ENCODE assay signal across 29 cellular contexts in genomic region chr11:129264114-129264513, GRCh38.
DNase-seq lines count a peak whose midpoint lies in the region; ATAC-seq, FAIRE-seq and TF ChIP-seq lines count a peak whose summit lies in the region.
"Had no signal": no experiment of that assay in that cellular context is flagged by ENCODE, and none has a peak within 500 bp of the region (broad histone marks: within the 10 kb centered on the region; RNA-seq: fewer than 3 reads in every experiment).

No MANE protein-coding gene starts in this region.

- H3K27ac ChIP-seq in breast epithelium (no peak overlapping the region), IMR-90 (ENCODE audit: insufficient read depth, low read length) (no peak overlapping the region), K562 (ENCODE audit: extremely low read depth, low read depth, low read length) (no peak overlapping the region), GM23338 (ENCODE audit: low read depth) (no peak overlapping the region)
- H3K27ac ChIP-seq: BLaER1 had no signal

- no peak overlapping the region for H2BK15ac ChIP-seq in IMR-90 (ENCODE audit: low read depth, low read length)

- no peak overlapping the region for H4K8ac ChIP-seq in IMR-90 (ENCODE audit: low read depth in 2 of 2, low read length in 2 of 2)

- H3K27me3 ChIP-seq in breast epithelium (no peaks in the 10 kb centered on the region), IMR-90 (ENCODE audit: control insufficient read depth, insufficient read depth, low read length) (no peaks in the 10 kb centered on the region), K562 (ENCODE audit: control insufficient read depth in 2 of 2, insufficient read depth in 2 of 2, low read length in 2 of 2) (no peaks in the 10 kb centered on the region), GM23338 (ENCODE audit: insufficient read depth) (no peaks in the 10 kb centered on the region)
- H3K27me3 ChIP-seq: BE2C, BLaER1 had no signal

- no peak overlapping the region for H2BK20ac ChIP-seq in IMR-90 (ENCODE audit: low read depth, low read length)

- H3K36me3 ChIP-seq in breast epithelium (no peaks in the 10 kb centered on the region), IMR-90 (ENCODE audit: control insufficient read depth, insufficient read depth, low read length) (no peaks in the 10 kb centered on the region; the same call in 1 of the 2 replicates), K562 (ENCODE audit: control insufficient read depth, insufficient read depth, low read length) (no peaks in the 10 kb centered on the region), GM23338 (ENCODE audit: insufficient read depth) (no peaks in the 10 kb centered on the region)
- H3K36me3 ChIP-seq: BE2C had no signal

- no peak overlapping the region for H4K91ac ChIP-seq in IMR-90 (ENCODE audit: insufficient read depth, low read depth, low read length)

- CTCF ChIA-PET in MCF 10A (lab: Yijun Ruan, JAX): interaction anchor here (0.7 kb wide), 1 partner anchor 68 kb away, joined by 4 read pairs; no protein-coding TSS in a partner anchor
- CTCF ChIA-PET in IMR-90 (lab: Yijun Ruan, JAX): no interaction called here
- CTCF ChIA-PET in K562 (lab: Yijun Ruan, JAX; ENCODE audit: low intra/inter-chr PET ratio): no interaction called here

- no peaks in the 10 kb centered on the region for H3K9me2 ChIP-seq in GM23338 (ENCODE audit: insufficient read depth)

- H3K4me3 Mint-ChIP-seq in MCF 10A (ENCODE audit: unreplicated experiment): no peak overlapping the region
- no peak overlapping the region for H3K4me3 Mint-ChIP-seq in GM23338
- no peak overlapping the region for H3K4me3 Mint-ChIP-seq in HFFc6
- H3K4me3 Mint-ChIP-seq: CD14-positive monocyte; CD4-positive, alpha-beta memory T cell; CD4-positive, CD25-positive, alpha-beta regulatory T cell; CD8-positive, alpha-beta memory T cell had no signal

- H3K14ac ChIP-seq in IMR-90 (replicated peaks; ENCODE audit: low read depth, low read length): no peak overlapping the region

- H3K36me3 Mint-ChIP-seq in MCF 10A (ENCODE audit: insufficient read depth, unreplicated experiment) (peaks cover 6% of the 10 kb centered on the region), GM23338 (ENCODE audit: low read depth) (no peaks in the 10 kb centered on the region), HFFc6 (ENCODE audit: low read depth) (no peaks in the 10 kb centered on the region)
- H3K36me3 Mint-ChIP-seq: CD4-positive, alpha-beta memory T cell; CD4-positive, CD25-positive, alpha-beta regulatory T cell; CD8-positive, alpha-beta memory T cell had no signal

- no peaks in the 10 kb centered on the region for H3K9me1 ChIP-seq in IMR-90 (ENCODE audit: insufficient read depth, low read length)
- no peaks in the 10 kb centered on the region for H3K9me1 ChIP-seq in K562 (ENCODE audit: control insufficient read depth, insufficient read depth, low read length)

- H3K9ac ChIP-seq in IMR-90 (ENCODE audit: low read depth, low read length): no peak overlapping the region
- no peak overlapping the region for H3K9ac ChIP-seq in K562 (ENCODE audit: insufficient read depth in 1 of 2, low read depth in 2 of 2, low read length in 2 of 2)
- H3K9ac ChIP-seq: BLaER1 had no signal

- no peak for TF ChIP-seq EP300 in Ishikawa (IDR thresholded peaks at IDR 0.05; ENCODE audit: borderline replicate concordance)
- no peak for TF ChIP-seq EP300 in K562 (IDR thresholded peaks at IDR 0.05; ENCODE audit: low read length)

- H3K4me2 ChIP-seq in IMR-90 (ENCODE audit: low read depth, low read length) (no peak overlapping the region), K562 (ENCODE audit: insufficient read depth, low read length) (no peak overlapping the region), GM23338 (no peak overlapping the region)
- H3K4me2 ChIP-seq: BLaER1 had no signal

- no peaks in the 10 kb centered on the region for H3K4me1 ChIP-seq in breast epithelium
- peaks cover 2% of the 10 kb centered on the region; the same call in 1 of the 2 replicates for H3K4me1 ChIP-seq in IMR-90 (ENCODE audit: control insufficient read depth, insufficient read depth, low read length)
- no peaks in the 10 kb centered on the region for H3K4me1 ChIP-seq in K562 (replicated peaks in 1 of 2; ENCODE audit: control insufficient read depth in 2 of 2, insufficient read depth in 2 of 2, low read length in 2 of 2)
- H3K4me1 ChIP-seq in GM23338 (ENCODE audit: insufficient read depth): peaks cover 37% of the 10 kb centered on the region
- H3K4me1 ChIP-seq: BE2C had no signal

- dilution Hi-C loops in IMR-90 (cut with HindIII; ENCODE audit: low sequenced_read_pairs, unreplicated experiment): no loop called here

- H3K18ac ChIP-seq in IMR-90 (ENCODE audit: low read depth, low read length): no peak overlapping the region

- BruUV-seq in MCF 10A (replicated peaks; lab: Mats Ljungman, UMichigan): no TSS peak
- BruUV-seq in IMR-90 (replicated peaks; lab: Mats Ljungman, UMichigan): no TSS peak
- no TSS peak for BruUV-seq in K562 (replicated peaks; lab: Mats Ljungman, UMichigan)

- H3K4me3 ChIP-seq in breast epithelium (no peak overlapping the region), IMR-90 (ENCODE audit: insufficient read depth, low read depth, low read length) (no peak overlapping the region), K562 (no peak overlapping the region), GM23338 (no peak overlapping the region)
- H3K4me3 ChIP-seq: BLaER1, GM12878 had no signal

- no peaks in the 10 kb centered on the region for H3F3A ChIP-seq in GM23338 (replicated peaks; ENCODE audit: low read depth)

- H3K23ac ChIP-seq in IMR-90 (ENCODE audit: low read depth, low read length): no peak overlapping the region

- no peaks in the 10 kb centered on the region for H3K9me3 Mint-ChIP-seq in MCF 10A (ENCODE audit: unreplicated experiment)
- no peaks in the 10 kb centered on the region for H3K9me3 Mint-ChIP-seq in GM23338
- H3K9me3 Mint-ChIP-seq in HFFc6: no peaks in the 10 kb centered on the region
- H3K9me3 Mint-ChIP-seq: CD14-positive monocyte; CD4-positive, alpha-beta memory T cell had no signal

- H3K79me1 ChIP-seq in IMR-90 (ENCODE audit: low read depth in 1 of 2, low read length in 2 of 2): peaks cover 11 to 21% of the 10 kb centered on the region in 2 experiments

- no peak for TF ChIP-seq POLR2A in breast epithelium (IDR thresholded peaks at IDR 0.05)
- no peak for TF ChIP-seq POLR2A in IMR-90 (IDR thresholded peaks at IDR 0.05; ENCODE audit: low read depth, low read length)
- TF ChIP-seq POLR2A in K562 (conservative IDR thresholded peaks at IDR 0.05): no peak

- H3K4ac ChIP-seq in IMR-90 (ENCODE audit: low read depth, low read length): no peak overlapping the region

- no peak overlapping the region for H3K56ac ChIP-seq in IMR-90 (ENCODE audit: extremely low read depth, insufficient read depth, low read length)

- no peak overlapping the region for H2AK9ac ChIP-seq in IMR-90 (replicated peaks; ENCODE audit: low read depth, low read length, poor library complexity)

- H2BK5ac ChIP-seq in IMR-90 (ENCODE audit: low read depth, low read length, poor library complexity, severe bottlenecking): no peak overlapping the region

- H2BK120ac ChIP-seq in IMR-90 (ENCODE audit: low read depth, low read length): no peak overlapping the region

- in situ Hi-C loops in IMR-90 (cut with MboI; ENCODE audit: low sequenced_read_pairs): no loop called here
- in situ Hi-C loops in K562 (cut with MboI): no loop called here

- POLR2A ChIA-PET in MCF 10A (lab: Yijun Ruan, JAX): no interaction called here
- POLR2A ChIA-PET in IMR-90 (lab: Charles Lee; ENCODE audit: unreplicated experiment): no interaction called here
- POLR2A ChIA-PET in K562 (lab: Yijun Ruan, JAX): no interaction called here

- FAIRE-seq in K562 (lab: Jason Lieb, UNC): no peak
- FAIRE-seq: A204.1, GM12878, GM12892, GM18507 had no signal

- H3K79me2 ChIP-seq in K562 (ENCODE audit: control insufficient read depth, insufficient read depth, low read length) (no peaks in the 10 kb centered on the region), GM23338 (replicated peaks; ENCODE audit: insufficient read depth) (peaks cover 88% of the 10 kb centered on the region)

- TF ChIP-seq RAD21 in IMR-90 (IDR thresholded peaks at IDR 0.05; ENCODE audit: low read length): no peak
- TF ChIP-seq RAD21 in Ishikawa (IDR thresholded peaks at IDR 0.05; ENCODE audit: low read depth): no peak
- no peak for TF ChIP-seq RAD21 in K562 (CRISPR knock-in tag; conservative IDR thresholded peaks at IDR 0.05 in 1 of 2, IDR thresholded peaks at IDR 0.05 in 1 of 2)

- intact Hi-C loops in MCF 10A (cut with micrococcal nuclease): no loop called here
- intact Hi-C loops in breast epithelium (cut with DNase I; ENCODE audit: low total_unique reads): no loop called here
- intact Hi-C loops in IMR-90 (cut with micrococcal nuclease): no loop called here
- intact Hi-C loops in K562 (cut with micrococcal nuclease): no loop called here

- no peak overlapping the region for H2AK5ac ChIP-seq in IMR-90 (ENCODE audit: low read depth, low read length)

- H3K27ac Mint-ChIP-seq in MCF 10A (ENCODE audit: low read depth, unreplicated experiment) (peak overlapping the region; percentile 32), GM23338 (no peak overlapping the region), HFFc6 (no peak overlapping the region)
- H3K27ac Mint-ChIP-seq: CD4-positive, alpha-beta memory T cell; CD4-positive, CD25-positive, alpha-beta regulatory T cell had no signal

- DNase-seq in MCF 10A (ENCODE audit: unreplicated experiment) (no peak), breast epithelium (ENCODE audit: low spot score in 2 of 2) (no peak), IMR-90 (no peak), K562 (ENCODE audit: extremely low read depth in 1 of 4, low spot score in 3 of 4) (no peak), iPS-NIHi7 (ENCODE audit: extremely low spot score) (no peak), GM23338 (ENCODE audit: low spot score) (no peak), HFFc6 (no peak)
- DNase-seq: 8988T; ACHN; BE2C; C1 segment of cervical spinal cord; CD4-positive, alpha-beta memory T cell; CD4-positive, CD25-positive, alpha-beta regulatory T cell; CD8-positive, alpha-beta memory T cell; COR-L47; DMS 273 treated with DMSO at 0.1 percent for 48 hours; DMS153; DMS53; DMS79; DND-41; EL; GDM1 had no signal

- H3K4me1 Mint-ChIP-seq in MCF 10A (ENCODE audit: insufficient read depth, unreplicated experiment) (peaks cover 11% of the 10 kb centered on the region), GM23338 (peaks cover 39% of the 10 kb centered on the region), HFFc6 (ENCODE audit: low read depth) (peaks cover 11% of the 10 kb centered on the region; the same call in 1 of the 2 replicates)
- H3K4me1 Mint-ChIP-seq: CD4-positive, alpha-beta memory T cell; CD4-positive, CD25-positive, alpha-beta regulatory T cell; CD8-positive, alpha-beta memory T cell had no signal

- no peaks in the 10 kb centered on the region for H3K27me3 Mint-ChIP-seq in MCF 10A (ENCODE audit: insufficient read depth, unreplicated experiment)
- H3K27me3 Mint-ChIP-seq in GM23338 (ENCODE audit: insufficient read depth, low read depth, poor library complexity): no peaks in the 10 kb centered on the region
- H3K27me3 Mint-ChIP-seq in HFFc6 (ENCODE audit: insufficient read depth): peaks cover 2% of the 10 kb centered on the region; the same call in 1 of the 2 replicates

- WGBS in IMR-90 (ENCODE audit: extremely low coverage in 2 of 2, insufficient read length in 1 of 2), 2 experiments: no CpG with 5 or more reads among the region's 2 CpGs
- 3% methylated on average over 2 of the region's 2 CpGs for WGBS in K562 (ENCODE audit: insufficient coverage, low coverage, missing lambda C conversion rate)

- 0 out of 2 replicates have a peak, but pooled peaks cover 3% of the 10 kb centered on the region for H4K20me1 ChIP-seq in IMR-90 (ENCODE audit: insufficient read depth, low read length)
- no peaks in the 10 kb centered on the region for H4K20me1 ChIP-seq in K562 (replicated peaks; ENCODE audit: control insufficient read depth, insufficient read depth, low read length)
- no peaks in the 10 kb centered on the region for H4K20me1 ChIP-seq in GM23338 (replicated peaks; ENCODE audit: insufficient read depth)
- H4K20me1 ChIP-seq: BLaER1 had no signal

- H3K9me3 ChIP-seq in breast epithelium: no peaks in the 10 kb centered on the region
- no peaks in the 10 kb centered on the region for H3K9me3 ChIP-seq in IMR-90 (ENCODE audit: control insufficient read depth, insufficient read depth, low read length)
- no peaks in the 10 kb centered on the region for H3K9me3 ChIP-seq in K562 (replicated peaks; ENCODE audit: control insufficient read depth, insufficient read depth, low read depth, low read length)
- H3K9me3 ChIP-seq: BE2C, BLaER1 had no signal

- H4K5ac ChIP-seq in IMR-90 (ENCODE audit: low read depth, low read length): no peak overlapping the region

- H2AFZ ChIP-seq in IMR-90 (replicated peaks; ENCODE audit: low read length, poor library complexity): no peak overlapping the region
- no peak overlapping the region for H2AFZ ChIP-seq in K562 (ENCODE audit: low read depth, low read length)
- H2AFZ ChIP-seq in GM23338: no peak overlapping the region

- TF ChIP-seq CTCF in MCF 10A (IDR thresholded peaks at IDR 0.05; ENCODE audit: unreplicated experiment) (no peak), breast epithelium (IDR thresholded peaks at IDR 0.05) (no peak), IMR-90 (conservative IDR thresholded peaks at IDR 0.05; ENCODE audit: low read depth, low read length) (no peak), K562 (IDR thresholded peaks at IDR 0.05 in 2 of 3, conservative IDR thresholded peaks at IDR 0.05 in 1 of 3; ENCODE audit: insufficient read depth in 2 of 3, low read depth in 1 of 3, low read length in 3 of 3) (no peak), GM23338 (conservative IDR thresholded peaks at IDR 0.05; ENCODE audit: low read depth in 2 of 2) (no peak), HFFc6 (IDR thresholded peaks at IDR 0.05) (no peak)

- ATAC-seq in IMR-90 (ENCODE audit: low read depth) (no peak), K562 (no peak), GM23338 (no peak)
- ATAC-seq: GM12878 had no signal
